In genomic region chr1:114902343-114902742, GRCh38 we compare ENCODE assay signal across 30 cellular contexts. TPM values are rescaled to one million over a fixed set of nuclear protein-coding genes. Genes with fewer than 3 reads are reported as not detected.
DNase-seq lines count a peak whose midpoint lies in the region; TF ChIP-seq lines count a peak whose summit lies in the region.
"Had no signal": no experiment of that assay in that cellular context is flagged by ENCODE, and none has a peak within 500 bp of the region (broad histone marks: within the 10 kb centered on the region; RNA-seq: fewer than 3 reads in every experiment).

No MANE protein-coding gene starts in this region.

- H3K4me3 ChIP-seq in HUES64 (ENCODE audit: low read length), result peak overlapping the region; percentile 43
- no peak overlapping the region for H3K4me3 ChIP-seq in hepatocyte
- no peak overlapping the region for H3K4me3 ChIP-seq in effector memory CD4-positive, alpha-beta T cell (ENCODE audit: insufficient read depth, low read depth, low read length, poor library complexity, severe bottlenecking)
- H3K4me3 ChIP-seq: A549, BLaER1, HAP-1, left ventricle myocardium inferior had no signal

- no peak for TF ChIP-seq CTCF in hepatocyte (IDR thresholded peaks at IDR 0.05; ENCODE audit: poor library complexity)
- no peak for TF ChIP-seq CTCF in nephron progenitor cell (IDR thresholded peaks at IDR 0.05)

- peaks cover 9% of the 10 kb centered on the region for H3K4me1 Mint-ChIP-seq in nephron progenitor cell
- H3K4me1 Mint-ChIP-seq: activated CD4-positive, alpha-beta T cell treated with anti-CD3 and anti-CD28 coated beads, Interleukin-2, amount 10 ng/mL, durations not matched to agents 24 days and 14 days; activated naive CD4-positive, alpha-beta T cell treated with anti-CD3 and anti-CD28 coated beads, Interleukin-2, amount 10 ng/mL, durations not matched to agents 7 days and 5 days had no signal

- peak overlapping the region; percentile 46 for H2AFZ ChIP-seq in hepatocyte

- H3K27me3 ChIP-seq in HUES64 (ENCODE audit: insufficient read depth, low read length) (no peaks in the 10 kb centered on the region), hepatocyte (no peaks in the 10 kb centered on the region)
- no peaks in the 10 kb centered on the region for H3K27me3 ChIP-seq in effector memory CD4-positive, alpha-beta T cell (replicated peaks; ENCODE audit: control insufficient read depth, insufficient read depth, low read length, poor library complexity, severe bottlenecking)
- H3K27me3 ChIP-seq: BLaER1 had no signal

- peak; percentile 15 for DNase-seq in Daoy (ENCODE audit: low read depth)
- DNase-seq in hepatocyte (ENCODE audit: low spot score), result no peak
- no peak for DNase-seq in nephron progenitor cell
- DNase-seq in Ammon's horn (ENCODE audit: low spot score), result no peak
- DNase-seq in pons (ENCODE audit: low spot score), result no peak
- DNase-seq in effector memory CD4-positive, alpha-beta T cell, result no peak
- no peak for DNase-seq in LoVo (ENCODE audit: low spot score)
- DNase-seq: activated CD4-positive, alpha-beta T cell treated with anti-CD3 and anti-CD28 coated beads, Interleukin-2, amount 10 ng/mL, durations not matched to agents 24 days and 14 days; activated naive CD4-positive, alpha-beta T cell treated with anti-CD3 and anti-CD28 coated beads, Interleukin-2, amount 10 ng/mL, durations not matched to agents 7 days and 5 days; COR-L47; dermis blood vessel endothelial cell; DND-41; left ventricle myocardium inferior; midbrain; NCI-H1694; NCI-H2171; NCI-H524 had no signal

- peaks cover 20% of the 10 kb centered on the region for H3K4me1 ChIP-seq in HUES64 (ENCODE audit: insufficient read depth, low read length)
- no peaks in the 10 kb centered on the region for H3K4me1 ChIP-seq in hepatocyte (ENCODE audit: insufficient read depth)
- no peaks in the 10 kb centered on the region for H3K4me1 ChIP-seq in effector memory CD4-positive, alpha-beta T cell (ENCODE audit: control insufficient read depth, insufficient read depth, low read length, poor library complexity, severe bottlenecking)
- H3K4me1 ChIP-seq: A549, BLaER1, left ventricle myocardium inferior had no signal

- peaks cover 13% of the 10 kb centered on the region for H3K27me3 Mint-ChIP-seq in nephron progenitor cell (ENCODE audit: low read depth, poor library complexity)

- peaks cover 23% of the 10 kb centered on the region for H3K9me3 Mint-ChIP-seq in nephron progenitor cell
- H3K9me3 Mint-ChIP-seq: activated naive CD4-positive, alpha-beta T cell treated with anti-CD3 and anti-CD28 coated beads, Interleukin-2, amount 10 ng/mL, durations not matched to agents 7 days and 5 days; activated T-helper 1 cell treated with anti-CD3 and anti-CD28 coated beads, Interleukin-12 subunit alpha, Interleukin-12 subunit beta, Interleukin-2, Interleukin-4 antibody, amounts not matched to agents 30 ng/mL and 10 ng/mL and 1 ng/mL, durations not matched to agents 14 hours and 24 hours and 36 hours; neural crest cell had no signal

- WGBS in HUES64, result 26% methylated on average over 7 of the region's 7 CpGs
- WGBS in hepatocyte (ENCODE audit: low lambda C conversion rate, missing lambda C conversion rate), result 38% methylated on average over 7 of the region's 7 CpGs

- no peaks in the 10 kb centered on the region for H4K20me1 ChIP-seq in hepatocyte (ENCODE audit: insufficient read depth, poor library complexity, severe bottlenecking)
- H4K20me1 ChIP-seq: BLaER1 had no signal

- H3K36me3 ChIP-seq in HUES64 (ENCODE audit: insufficient read depth, low read length) (no peaks in the 10 kb centered on the region), hepatocyte (replicated peaks; ENCODE audit: insufficient read depth, low read depth) (no peaks in the 10 kb centered on the region)
- no peaks in the 10 kb centered on the region for H3K36me3 ChIP-seq in effector memory CD4-positive, alpha-beta T cell (ENCODE audit: control insufficient read depth, insufficient read depth, low read length)
- H3K36me3 ChIP-seq: BLaER1, HAP-1, left ventricle myocardium inferior had no signal

- peak overlapping the region; percentile 61 for H3K4me2 ChIP-seq in hepatocyte
- H3K4me2 ChIP-seq: A549, BLaER1 had no signal

- peaks cover 7% of the 10 kb centered on the region; the same call in 1 of the 2 replicates for H3K9me3 ChIP-seq in HUES64 (ENCODE audit: insufficient read depth, low read depth, low read length)
- no peaks in the 10 kb centered on the region for H3K9me3 ChIP-seq in hepatocyte (ENCODE audit: low read depth)
- no peaks in the 10 kb centered on the region for H3K9me3 ChIP-seq in effector memory CD4-positive, alpha-beta T cell (ENCODE audit: control insufficient read depth, low read length)
- H3K9me3 ChIP-seq: A549, BLaER1, HAP-1 had no signal

- H3K9ac ChIP-seq in HUES64 (ENCODE audit: low read depth, low read length), result peak overlapping the region; percentile 54
- H3K9ac ChIP-seq: BLaER1 had no signal

- H3K79me2 ChIP-seq in hepatocyte, result no peaks in the 10 kb centered on the region

- no peaks in the 10 kb centered on the region for H3K9me2 ChIP-seq in hepatocyte (replicated peaks; ENCODE audit: insufficient read depth)

- H3K4me3 Mint-ChIP-seq in nephron progenitor cell, result peak overlapping the region; percentile 50
- H3K4me3 Mint-ChIP-seq: activated CD4-positive, alpha-beta T cell treated with anti-CD3 and anti-CD28 coated beads, Interleukin-2, amount 10 ng/mL, durations not matched to agents 24 days and 14 days; activated naive CD4-positive, alpha-beta T cell treated with anti-CD3 and anti-CD28 coated beads, Interleukin-2, amount 10 ng/mL, durations not matched to agents 7 days and 5 days; activated T-helper 1 cell treated with anti-CD3 and anti-CD28 coated beads, Interleukin-12 subunit alpha, Interleukin-12 subunit beta, Interleukin-2, Interleukin-4 antibody, amounts not matched to agents 30 ng/mL and 10 ng/mL and 1 ng/mL, durations not matched to agents 14 hours and 24 hours and 36 hours; neural crest cell had no signal

- H3K27ac ChIP-seq in HUES64 (ENCODE audit: low read depth, low read length), result peak overlapping the region; percentile 65; the same call in 1 of the 2 replicates
- H3K27ac ChIP-seq in hepatocyte, result no peak overlapping the region
- no peak overlapping the region for H3K27ac ChIP-seq in effector memory CD4-positive, alpha-beta T cell (ENCODE audit: insufficient read depth, low read length, poor library complexity, severe bottlenecking)
- H3K27ac ChIP-seq: A549, BLaER1, left ventricle myocardium inferior had no signal

- H3K27ac Mint-ChIP-seq in nephron progenitor cell, result peak overlapping the region; percentile 60
- H3K27ac Mint-ChIP-seq: activated CD4-positive, alpha-beta T cell treated with anti-CD3 and anti-CD28 coated beads, Interleukin-2, amount 10 ng/mL, durations not matched to agents 24 days and 14 days; activated naive CD4-positive, alpha-beta T cell treated with anti-CD3 and anti-CD28 coated beads, Interleukin-2, amount 10 ng/mL, durations not matched to agents 7 days and 5 days; activated T-helper 1 cell treated with anti-CD3 and anti-CD28 coated beads, Interleukin-12 subunit alpha, Interleukin-12 subunit beta, Interleukin-2, Interleukin-4 antibody, amounts not matched to agents 30 ng/mL and 10 ng/mL and 1 ng/mL, durations not matched to agents 14 hours and 24 hours and 36 hours; progenitor cell of endocrine pancreas had no signal

- no peaks in the 10 kb centered on the region for H3K36me3 Mint-ChIP-seq in nephron progenitor cell (ENCODE audit: low read depth)
- H3K36me3 Mint-ChIP-seq: activated naive CD4-positive, alpha-beta T cell treated with anti-CD3 and anti-CD28 coated beads, Interleukin-2, amount 10 ng/mL, durations not matched to agents 7 days and 5 days had no signal

RNA-seq across cellular contexts. Expression of gene SYCP1, which starts 47.7 kb away (rescaled TPM):
- not detected in 2 replicates for total RNA-seq in Daoy (2014; rRNA removed; shearing (Covaris generic))
- polyA plus RNA-seq in HUES64 (2013, experiment 1 of 2), result 0.50 TPM
- 0.82 TPM for polyA plus RNA-seq in HUES64 (2013, experiment 2 of 2)
- total RNA-seq in hepatocyte, result not detected in 2 replicates
- not detected in 2 replicates for polyA plus RNA-seq in hepatocyte
- total RNA-seq: activated CD4-positive, alpha-beta T cell treated with anti-CD3 and anti-CD28 coated beads, Interleukin-2, amount 10 ng/mL, durations not matched to agents 24 days and 14 days; activated T-helper 1 cell treated with anti-CD3 and anti-CD28 coated beads, Interleukin-12 subunit alpha, Interleukin-12 subunit beta, Interleukin-2, Interleukin-4 antibody, amounts not matched to agents 30 ng/mL and 10 ng/mL and 1 ng/mL, durations not matched to agents 14 hours and 24 hours and 36 hours; dermis blood vessel endothelial cell; endothelial cell of umbilical vein; HepG2; left ventricle myocardium inferior; LHCN-M2; neural crest cell; progenitor cell of endocrine pancreas; RPMI7951; T-helper 2 cell treated with Interferon-gamma antibody and Interleukin-4, amounts not matched to agents 100 ng/mL and 5 ng/mL, for 36 hours; ureter had no signal
- polyA plus RNA-seq: A549, endothelial cell of umbilical vein, HepG2 had no signal
